In the genomic region with DNA sequence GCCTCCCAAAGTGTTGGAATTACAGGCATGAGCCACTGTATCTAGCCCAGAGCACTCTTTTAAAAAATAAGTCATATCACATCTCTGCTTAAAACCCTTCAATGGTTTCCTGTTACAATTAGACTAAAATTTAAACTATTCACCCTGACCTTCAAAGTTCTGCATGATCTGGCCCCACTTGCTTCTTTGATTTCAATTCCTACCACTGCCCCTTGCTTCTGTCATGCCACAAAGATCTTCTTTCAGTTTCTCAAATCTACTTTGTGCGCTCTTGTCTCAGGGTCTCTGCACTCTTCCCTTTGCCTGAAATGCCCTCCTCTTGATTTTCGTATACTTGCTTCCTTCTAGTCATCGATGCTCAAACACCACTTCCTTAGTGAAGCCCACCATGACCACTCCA, we compare ENCODE assay signal across 16 cellular contexts. TPM values are rescaled to one million over a fixed set of nuclear protein-coding genes. Genes with fewer than 3 reads are reported as not detected.
DNase-seq lines count a peak whose midpoint lies in the region; ATAC-seq, FAIRE-seq and TF ChIP-seq lines count a peak whose summit lies in the region.
"Had no signal": no experiment of that assay in that cellular context is flagged by ENCODE, and none has a peak within 500 bp of the region (broad histone marks: within the 10 kb centered on the region; RNA-seq: fewer than 3 reads in every experiment).

No MANE protein-coding gene starts in this region.

- H2AFZ ChIP-seq in fibroblast of lung (ENCODE audit: low read length) = no peak overlapping the region
- H2AFZ ChIP-seq: GM23338 had no signal

- no peak for DNase-seq in stimulated activated naive CD8-positive, alpha-beta T cell treated with anti-CD3 and anti-CD28 coated beads, Interleukin-15, amount 100 ng/mL, for 72 hours
- DNase-seq in HTR-8/SVneo (ENCODE audit: insufficient read length, low spot score) (no peak), fibroblast of lung (ENCODE audit: low read depth in 2 of 2) (no peak), T-helper 2 cell (no peak)
- DNase-seq: 8988T; AML-193; CD4-positive, CD25-positive, alpha-beta regulatory T cell; DMS53; H7; KBM-7 had no signal

- H3K36me3 Mint-ChIP-seq in stimulated activated naive CD8-positive, alpha-beta T cell treated with anti-CD3 and anti-CD28 coated beads, Interleukin-15, Interleukin-2, amounts not matched to agents 100 ng/mL and 50 ng/mL, for 24 hours (ENCODE audit: low read depth) = no peaks in the 10 kb centered on the region

- H3K9me3 Mint-ChIP-seq in stimulated activated naive CD8-positive, alpha-beta T cell treated with anti-CD3 and anti-CD28 coated beads, Interleukin-15, Interleukin-2, amounts not matched to agents 100 ng/mL and 50 ng/mL, for 24 hours = no peaks in the 10 kb centered on the region
- no peaks in the 10 kb centered on the region for H3K9me3 Mint-ChIP-seq in stimulated activated naive CD8-positive, alpha-beta T cell treated with anti-CD3 and anti-CD28 coated beads, Interleukin-15, amount 100 ng/mL, for 72 hours
- H3K9me3 Mint-ChIP-seq: CD4-positive, CD25-positive, alpha-beta regulatory T cell; GM23338 had no signal

- TF ChIP-seq CTCF in fibroblast of lung (conservative IDR thresholded peaks at IDR 0.05 in 1 of 2, IDR thresholded peaks at IDR 0.05 in 1 of 2; ENCODE audit: low read depth in 1 of 2, low read length in 2 of 2) = no peak

- H3K27ac Mint-ChIP-seq in stimulated activated naive CD8-positive, alpha-beta T cell treated with anti-CD3 and anti-CD28 coated beads, Interleukin-15, Interleukin-2, amounts not matched to agents 100 ng/mL and 50 ng/mL, for 24 hours = peak overlapping the region; percentile 2
- H3K27ac Mint-ChIP-seq in stimulated activated naive CD8-positive, alpha-beta T cell treated with anti-CD3 and anti-CD28 coated beads, Interleukin-15, amount 100 ng/mL, for 72 hours = no peak overlapping the region
- H3K27ac Mint-ChIP-seq: CD4-positive, CD25-positive, alpha-beta regulatory T cell; GM23338 had no signal

- H3K36me3 ChIP-seq in fibroblast of lung (ENCODE audit: control insufficient read depth, insufficient read depth, low read length) = no peaks in the 10 kb centered on the region
- H3K36me3 ChIP-seq: BLaER1 treated with 17β-estradiol and CSF1 and Interleukin-3, amounts not matched to agents 10 nM and 100 nM had no signal

- H3K27ac ChIP-seq in fibroblast of lung (ENCODE audit: insufficient read depth, low read length) = peak overlapping the region; percentile 76
- H3K27ac ChIP-seq: BLaER1 treated with 17β-estradiol and CSF1 and Interleukin-3, amounts not matched to agents 10 nM and 100 nM had no signal

- FAIRE-seq in HTR-8/SVneo (lab: Jason Lieb, UNC) = peak; percentile 38
- FAIRE-seq: GM12891 had no signal

- H3K27me3 ChIP-seq in fibroblast of lung (ENCODE audit: control insufficient read depth, insufficient read depth, low read length) = no peaks in the 10 kb centered on the region
- H3K27me3 ChIP-seq: BLaER1 treated with 17β-estradiol and CSF1 and Interleukin-3, amounts not matched to agents 10 nM and 100 nM had no signal

- peaks cover 14% of the 10 kb centered on the region for H3K4me1 ChIP-seq in fibroblast of lung (ENCODE audit: control insufficient read depth, extremely low read depth, insufficient read depth, low read length)

- H3K4me1 Mint-ChIP-seq in stimulated activated naive CD8-positive, alpha-beta T cell treated with anti-CD3 and anti-CD28 coated beads, Interleukin-15, Interleukin-2, amounts not matched to agents 100 ng/mL and 50 ng/mL, for 24 hours (ENCODE audit: low read depth) = peaks cover 11% of the 10 kb centered on the region
- peaks cover 4% of the 10 kb centered on the region for H3K4me1 Mint-ChIP-seq in stimulated activated naive CD8-positive, alpha-beta T cell treated with anti-CD3 and anti-CD28 coated beads, Interleukin-15, amount 100 ng/mL, for 72 hours

- H3K4me2 ChIP-seq in fibroblast of lung (ENCODE audit: extremely low read depth, insufficient read depth, low read length) = no peak overlapping the region
- H3K4me2 ChIP-seq: BLaER1 treated with 17β-estradiol and CSF1 and Interleukin-3, amounts not matched to agents 10 nM and 100 nM; GM23338 had no signal

- H3K9ac ChIP-seq in fibroblast of lung (ENCODE audit: insufficient read depth, low read length) = no peak overlapping the region
- H3K9ac ChIP-seq: BLaER1 treated with 17β-estradiol and CSF1 and Interleukin-3, amounts not matched to agents 10 nM and 100 nM had no signal

- no peak overlapping the region for H3K4me3 ChIP-seq in fibroblast of lung (replicated peaks in 1 of 4; ENCODE audit: control extremely low read depth in 1 of 4, insufficient read depth in 1 of 4, low read depth in 3 of 4, low read length in 4 of 4)
- H3K4me3 ChIP-seq: BLaER1 treated with 17β-estradiol and CSF1 and Interleukin-3, amounts not matched to agents 10 nM and 100 nM; GM23338 had no signal

- peaks cover 13% of the 10 kb centered on the region for H3K27me3 Mint-ChIP-seq in stimulated activated naive CD8-positive, alpha-beta T cell treated with anti-CD3 and anti-CD28 coated beads, Interleukin-15, Interleukin-2, amounts not matched to agents 100 ng/mL and 50 ng/mL, for 24 hours
- H3K27me3 Mint-ChIP-seq in stimulated activated naive CD8-positive, alpha-beta T cell treated with anti-CD3 and anti-CD28 coated beads, Interleukin-15, amount 100 ng/mL, for 72 hours = no peaks in the 10 kb centered on the region

- no peak for ATAC-seq in stimulated activated naive CD8-positive, alpha-beta T cell treated with anti-CD3 and anti-CD28 coated beads, Interleukin-15, amount 100 ng/mL, for 72 hours
- ATAC-seq in GM18867 (IDR thresholded peaks at IDR 0.05; ENCODE audit: unreplicated experiment) = no peak
- ATAC-seq in GM19023 (IDR thresholded peaks at IDR 0.05; ENCODE audit: unreplicated experiment) = no peak
- ATAC-seq: GM23338 had no signal

- H3K4me3 Mint-ChIP-seq in stimulated activated naive CD8-positive, alpha-beta T cell treated with anti-CD3 and anti-CD28 coated beads, Interleukin-15, Interleukin-2, amounts not matched to agents 100 ng/mL and 50 ng/mL, for 24 hours = no peak overlapping the region
- H3K4me3 Mint-ChIP-seq in stimulated activated naive CD8-positive, alpha-beta T cell treated with anti-CD3 and anti-CD28 coated beads, Interleukin-15, amount 100 ng/mL, for 72 hours = no peak overlapping the region
- H3K4me3 Mint-ChIP-seq: CD4-positive, CD25-positive, alpha-beta regulatory T cell; GM23338 had no signal

- no peaks in the 10 kb centered on the region for H3K9me3 ChIP-seq in fibroblast of lung (ENCODE audit: control insufficient read depth, insufficient read depth, low read depth, low read length)
- H3K9me3 ChIP-seq: BLaER1 treated with 17β-estradiol and CSF1 and Interleukin-3, amounts not matched to agents 10 nM and 100 nM had no signal

- no peaks in the 10 kb centered on the region for H3K79me2 ChIP-seq in fibroblast of lung (ENCODE audit: control insufficient read depth, insufficient read depth, low read length)

- no peaks in the 10 kb centered on the region for H4K20me1 ChIP-seq in fibroblast of lung (ENCODE audit: control insufficient read depth, extremely low read depth, insufficient read depth, low read length)
- H4K20me1 ChIP-seq: BLaER1 treated with 17β-estradiol and CSF1 and Interleukin-3, amounts not matched to agents 10 nM and 100 nM had no signal

RNA-seq across cellular contexts. Expression of gene SOCS5, which starts 6.8 kb away (rescaled TPM):
- 105 and 111 TPM in 2 replicates for total RNA-seq in fibroblast of lung
- polyA plus RNA-seq in fibroblast of lung = 55.0 and 95.2 TPM in 2 replicates
- polyA plus RNA-seq in fibroblast of lung (2012) = 37.7 and 63.9 TPM in 2 replicates
- polyA minus RNA-seq in fibroblast of lung (ENCODE audit: low replicate concordance) = 37.6 and 65.7 TPM in 2 replicates
